10 cellular contexts compared by ENCODE assay signal in genomic region chr17:76687278-76688164, GRCh38. TPM values are rescaled to one million over a fixed set of nuclear protein-coding genes. Genes with fewer than 3 reads are reported as not detected.
DNase-seq lines count a peak whose midpoint lies in the region; ATAC-seq and TF ChIP-seq lines count a peak whose summit lies in the region.
"Had no signal": no experiment of that assay in that cellular context is flagged by ENCODE, and none has a peak within 500 bp of the region (broad histone marks: within the 10 kb centered on the region; RNA-seq: fewer than 3 reads in every experiment).

No MANE protein-coding gene starts in this region.

- no peaks in the 10 kb centered on the region for H3K27me3 ChIP-seq in skeletal muscle satellite cell (ENCODE audit: control insufficient read depth, insufficient read depth, low read length)

- TF ChIP-seq POLR2A in lower leg skin (IDR thresholded peaks at IDR 0.05): no peak

- no peak for ATAC-seq in GM18873 (IDR thresholded peaks at IDR 0.05; ENCODE audit: low FRiP score, unreplicated experiment)

- H3K4me3 ChIP-seq in lower leg skin (ENCODE audit: low read depth, poor library complexity, severe bottlenecking) (no peak overlapping the region), skeletal muscle satellite cell (ENCODE audit: low read length) (peak overlapping the region; percentile 34)

- H3K36me3 ChIP-seq in skeletal muscle satellite cell (ENCODE audit: insufficient read depth, low read length): peaks cover 47% of the 10 kb centered on the region

- no peaks in the 10 kb centered on the region for H3K9me3 ChIP-seq in skeletal muscle satellite cell (replicated peaks; ENCODE audit: low read length)

- DNase-seq in G401 (ENCODE audit: low spot score): peak; percentile 48
- DNase-seq in dedifferentiated amniotic fluid mesenchymal stem cell (ENCODE audit: extremely low spot score): peak; percentile 64
- peak; percentile 56 to 92 for DNase-seq in lower leg skin (ENCODE audit: low spot score in 2 of 2)
- no peak for DNase-seq in NCI-H1105 (lab: John Stamatoyannopoulos, UW)
- DNase-seq in CD1c-positive myeloid dendritic cell (ENCODE audit: extremely low spot score): no peak
- DNase-seq in ACHN: no peak
- DNase-seq: Karpas-422, T-helper 9 cell had no signal

- intact Hi-C loops in lower leg skin (cut with DNase I; ENCODE audit: low total_unique reads): no loop called here

- 64 to 71% methylated on average over 26 of the region's 26 CpGs for WGBS in lower leg skin, 2 donors

- H3K9ac ChIP-seq in skeletal muscle satellite cell (ENCODE audit: low read depth, low read length): peak overlapping the region; percentile 76

- in situ Hi-C loops in G401 (cut with HindIII; ENCODE audit: low sequenced_read_pairs) (loop anchor here (25.0 kb wide), 1 partner anchor 225 kb away; the partner anchor contains the start of genes AANAT and UBE2O), ACHN (cut with HindIII; ENCODE audit: low pct_ligation_motif_present, low pct_unique_long_range_greater_than_20kb, low sequenced_read_pairs) (no loop called here)

- H3K4me1 ChIP-seq in skeletal muscle satellite cell (ENCODE audit: control insufficient read depth, insufficient read depth, low read length): peaks cover 71% of the 10 kb centered on the region

- peak overlapping the region; percentile 74 for H3K4me2 ChIP-seq in skeletal muscle satellite cell (ENCODE audit: low read length)

- no peak for TF ChIP-seq CTCF in lower leg skin (IDR thresholded peaks at IDR 0.05)

RNA-seq across cellular contexts. Expression of gene MXRA7, which starts 23.2 kb away (rescaled TPM):
- total RNA-seq in G401 (2014; rRNA removed; shearing (Covaris generic)): 93.4 and 96.7 TPM in 2 replicates
- 10 to 100 TPM; 31.6 to 97.4 (median 47.1) TPM for total RNA-seq in lower leg skin
- 186 and 268 TPM in 2 replicates for total RNA-seq in skeletal muscle satellite cell (2012; rRNA removed)

RNA-seq across cellular contexts. Expression of gene JMJD6, which starts 38.9 kb away (rescaled TPM):
- total RNA-seq in G401 (2014; rRNA removed; shearing (Covaris generic)): 14.6 and 31.9 TPM in 2 replicates
- total RNA-seq in lower leg skin: 10 to 100 TPM; 16.1 to 28.8 (median 21.0) TPM
- total RNA-seq in skeletal muscle satellite cell (2012; rRNA removed): 21.0 and 22.7 TPM in 2 replicates

RNA-seq across cellular contexts. Expression of gene METTL23, which starts 39.1 kb away (rescaled TPM):
- 25.9 and 34.6 TPM in 2 replicates for total RNA-seq in G401 (2014; rRNA removed; shearing (Covaris generic))
- total RNA-seq in lower leg skin: 10 to 100 TPM; 27.4 to 40.9 (median 33.7) TPM
- 25.1 and 32.2 TPM in 2 replicates for total RNA-seq in skeletal muscle satellite cell (2012; rRNA removed)

RNA-seq across cellular contexts. Expression of gene ST6GALNAC1, which starts 44.0 kb away (rescaled TPM):
- total RNA-seq in G401 (2014; rRNA removed; shearing (Covaris generic)): not detected in 2 replicates
- 1 to 10 TPM in 2 of 4 donors, not detected in 2; 2.4 to 5.6 TPM for total RNA-seq in lower leg skin
- total RNA-seq in skeletal muscle satellite cell (2012; rRNA removed): not detected in 2 replicates

RNA-seq across cellular contexts. Expression of gene SRSF2, which starts 49.6 kb away (rescaled TPM):
- total RNA-seq in G401 (2014; rRNA removed; shearing (Covaris generic)): 369 and 387 TPM in 2 replicates
- total RNA-seq in lower leg skin: 100 to 1,000 TPM; 179 to 260 (median 189) TPM
- 193 and 226 TPM in 2 replicates for total RNA-seq in skeletal muscle satellite cell (2012; rRNA removed)

Comparison
In these comparisons a context has a peak if more than half of its experiments do, and no peak if none do; other contexts are left out.
1. DNase-seq: peak in G401 (single experiment), dedifferentiated amniotic fluid mesenchymal stem cell (single experiment) and lower leg skin (2 of 2); none in NCI-H1105 (single experiment), CD1c-positive myeloid dendritic cell (single experiment) and ACHN (single experiment).